ENCODE assay signal across 15 cellular contexts in genomic region chr3:47419083-47420043, GRCh38. TPM values are rescaled to one million over a fixed set of nuclear protein-coding genes. Genes with fewer than 3 reads are reported as not detected.
A peak's percentile ranks its signal among the peaks of the same experiment; 100 is the strongest.
DNase-seq lines count a peak whose midpoint lies in the region; ATAC-seq and TF ChIP-seq lines count a peak whose summit lies in the region.
"Had no signal": no experiment of that assay in that cellular context is flagged by ENCODE, and none has a peak within 500 bp of the region (broad histone marks: within the 10 kb centered on the region; RNA-seq: fewer than 3 reads in every experiment).

No MANE protein-coding gene starts in this region.

- WGBS in endodermal cell (ENCODE audit: insufficient coverage in 1 of 2, insufficient read length in 1 of 2), 2 experiments: 96 to 97% methylated on average over 6 to 17 of the region's 17 CpGs
- 90% methylated on average over 14 of the region's 17 CpGs; no CpG with 5 or more reads in 1 of the 2 donors for WGBS in transverse colon (ENCODE audit: low coverage in 1 of 2), 2 donors

- POLR2A ChIA-PET in activated CD8-positive, alpha-beta T cell treated with anti-CD3 and anti-CD28 coated beads, Interleukin-2, amount 10 ng/mL, durations not matched to agents 7 days and 5 days (lab: Charles Lee): no interaction called here
- POLR2A ChIA-PET in activated CD8-positive, alpha-beta T cell treated with anti-CD3 and anti-CD28 coated beads for 36 hours (lab: Charles Lee): interaction anchor here (0.9 to 1.4 kb wide), 2 partner anchors 20 to 56 kb away, joined by 3 to 4 read pairs; partner anchors contain the start of gene SCAP

- TF ChIP-seq CTCF in activated CD8-positive, alpha-beta T cell treated with anti-CD3 and anti-CD28 coated beads for 36 hours (IDR thresholded peaks at IDR 0.05): no peak
- no peak for TF ChIP-seq CTCF in endodermal cell (conservative IDR thresholded peaks at IDR 0.05)
- no peak for TF ChIP-seq CTCF in progenitor cell of endocrine pancreas (IDR thresholded peaks at IDR 0.05; ENCODE audit: unreplicated experiment)
- no peak for TF ChIP-seq CTCF in transverse colon (IDR thresholded peaks at IDR 0.05)
- TF ChIP-seq CTCF in colonic mucosa (IDR thresholded peaks at IDR 0.05): no peak

- no peaks in the 10 kb centered on the region for H3K9me3 ChIP-seq in endodermal cell (ENCODE audit: control insufficient read depth, low read length)
- no peaks in the 10 kb centered on the region for H3K9me3 ChIP-seq in transverse colon
- H3K9me3 ChIP-seq in colonic mucosa: no peaks in the 10 kb centered on the region
- H3K9me3 ChIP-seq: thyroid gland had no signal

- H3K27ac Mint-ChIP-seq in activated CD8-positive, alpha-beta T cell treated with anti-CD3 and anti-CD28 coated beads, Interleukin-2, amount 10 ng/mL, durations not matched to agents 7 days and 5 days: peak overlapping the region; percentile 59
- no peak overlapping the region for H3K27ac Mint-ChIP-seq in activated CD8-positive, alpha-beta T cell treated with anti-CD3 and anti-CD28 coated beads for 36 hours
- H3K27ac Mint-ChIP-seq in endodermal cell (peak overlapping the region; percentile 62), progenitor cell of endocrine pancreas (peak overlapping the region; percentile 89)
- H3K27ac Mint-ChIP-seq: activated B cell treated with CpG ODN at 0.5 μM for 24 hours; natural killer cell treated with Interleukin-12 subunit alpha and Interleukin-12 subunit beta and Interleukin-15 and Interleukin-18, amount 100 ng/mL, for 72 hours had no signal

- H3K9me3 Mint-ChIP-seq in activated CD8-positive, alpha-beta T cell treated with anti-CD3 and anti-CD28 coated beads, Interleukin-2, amount 10 ng/mL, durations not matched to agents 7 days and 5 days (ENCODE audit: insufficient read depth): no peaks in the 10 kb centered on the region
- no peaks in the 10 kb centered on the region for H3K9me3 Mint-ChIP-seq in activated CD8-positive, alpha-beta T cell treated with anti-CD3 and anti-CD28 coated beads for 36 hours
- H3K9me3 Mint-ChIP-seq in endodermal cell (peaks cover 5% of the 10 kb centered on the region), progenitor cell of endocrine pancreas (ENCODE audit: low read depth) (no peaks in the 10 kb centered on the region)
- H3K9me3 Mint-ChIP-seq: activated B cell treated with CpG ODN at 0.5 μM for 24 hours; natural killer cell treated with Interleukin-12 subunit alpha and Interleukin-12 subunit beta and Interleukin-15 and Interleukin-18, amount 100 ng/mL, for 72 hours had no signal

- H3K27ac ChIP-seq in endodermal cell (ENCODE audit: low read depth, low read length) (no peak overlapping the region), transverse colon (no peak overlapping the region), colonic mucosa (no peak overlapping the region)
- H3K27ac ChIP-seq: thyroid gland had no signal

- H3K4me3 ChIP-seq in H7 (ENCODE audit: insufficient read depth, low read depth, low read length) (no peak overlapping the region), endodermal cell (ENCODE audit: low read length) (no peak overlapping the region), transverse colon (no peak overlapping the region), colonic mucosa (no peak overlapping the region)
- H3K4me3 ChIP-seq: thyroid gland had no signal

- no peak overlapping the region for H3K4me3 Mint-ChIP-seq in activated CD8-positive, alpha-beta T cell treated with anti-CD3 and anti-CD28 coated beads, Interleukin-2, amount 10 ng/mL, durations not matched to agents 7 days and 5 days
- no peak overlapping the region for H3K4me3 Mint-ChIP-seq in activated CD8-positive, alpha-beta T cell treated with anti-CD3 and anti-CD28 coated beads for 36 hours
- no peak overlapping the region for H3K4me3 Mint-ChIP-seq in endodermal cell
- H3K4me3 Mint-ChIP-seq in progenitor cell of endocrine pancreas (ENCODE audit: low read depth): no peak overlapping the region
- H3K4me3 Mint-ChIP-seq: activated B cell treated with CpG ODN at 0.5 μM for 24 hours; natural killer cell treated with Interleukin-12 subunit alpha and Interleukin-12 subunit beta and Interleukin-15 and Interleukin-18, amount 100 ng/mL, for 72 hours had no signal

- peaks cover 23% of the 10 kb centered on the region for H3K4me1 Mint-ChIP-seq in activated CD8-positive, alpha-beta T cell treated with anti-CD3 and anti-CD28 coated beads, Interleukin-2, amount 10 ng/mL, durations not matched to agents 7 days and 5 days (ENCODE audit: low read depth)
- H3K4me1 Mint-ChIP-seq in activated CD8-positive, alpha-beta T cell treated with anti-CD3 and anti-CD28 coated beads for 36 hours (ENCODE audit: low read depth): peaks cover 19% of the 10 kb centered on the region
- H3K4me1 Mint-ChIP-seq in endodermal cell (peaks cover 4% of the 10 kb centered on the region), progenitor cell of endocrine pancreas (ENCODE audit: low read depth) (peaks cover 2% of the 10 kb centered on the region)

- H3K4me1 ChIP-seq in endodermal cell (ENCODE audit: control insufficient read depth, insufficient read depth, low read length): no peaks in the 10 kb centered on the region
- peaks cover 15 to 19% (median 17%) of the 10 kb centered on the region in 4 donors for H3K4me1 ChIP-seq in transverse colon
- H3K4me1 ChIP-seq in colonic mucosa: peaks cover 13% of the 10 kb centered on the region

- no peak for TF ChIP-seq EP300 in transverse colon (IDR thresholded peaks at IDR 0.05; ENCODE audit: low read depth)

- no peaks in the 10 kb centered on the region for H3K27me3 Mint-ChIP-seq in activated CD8-positive, alpha-beta T cell treated with anti-CD3 and anti-CD28 coated beads, Interleukin-2, amount 10 ng/mL, durations not matched to agents 7 days and 5 days (ENCODE audit: low read depth)
- no peaks in the 10 kb centered on the region for H3K27me3 Mint-ChIP-seq in activated CD8-positive, alpha-beta T cell treated with anti-CD3 and anti-CD28 coated beads for 36 hours
- H3K27me3 Mint-ChIP-seq in endodermal cell (ENCODE audit: insufficient read depth) (no peaks in the 10 kb centered on the region), progenitor cell of endocrine pancreas (no peaks in the 10 kb centered on the region)
- H3K27me3 Mint-ChIP-seq: activated B cell treated with CpG ODN at 0.5 μM for 24 hours; natural killer cell treated with Interleukin-12 subunit alpha and Interleukin-12 subunit beta and Interleukin-15 and Interleukin-18, amount 100 ng/mL, for 72 hours had no signal

- H3K9ac ChIP-seq in endodermal cell (ENCODE audit: extremely low read depth, low read length, poor library complexity, severe bottlenecking) (no peak overlapping the region), colonic mucosa (ENCODE audit: low read depth in 2 of 2, low read length in 2 of 2) (no peak overlapping the region)

- no peak for TF ChIP-seq POLR2A in transverse colon (IDR thresholded peaks at IDR 0.05)

- in situ Hi-C loops in transverse colon (cut with MboI; ENCODE audit: low pct_ligation_motif_present in 1 of 4, low pct_unique_long_range_greater_than_20kb in 1 of 4, low sequenced_read_pairs in 3 of 4): loop anchor here in 2 of 4 donors (5.0 to 25.0 kb wide), 3 partner anchors 53 to 368 kb away; partner anchors contain the start of genes SCAP (in 1 of the 2) and SMARCC1 (in 1 of the 2)

- H3K36me3 ChIP-seq in H7 (replicated peaks; ENCODE audit: control insufficient read depth, insufficient read depth, low read length): peaks cover 17% of the 10 kb centered on the region
- H3K36me3 ChIP-seq in endodermal cell (ENCODE audit: control insufficient read depth, insufficient read depth, low read length): peaks cover 39% of the 10 kb centered on the region
- peaks cover 0 to 16% (median 0%) of the 10 kb centered on the region in 4 donors for H3K36me3 ChIP-seq in transverse colon
- peaks cover 11% of the 10 kb centered on the region for H3K36me3 ChIP-seq in colonic mucosa

- peaks cover 25% of the 10 kb centered on the region for H3K36me3 Mint-ChIP-seq in activated CD8-positive, alpha-beta T cell treated with anti-CD3 and anti-CD28 coated beads, Interleukin-2, amount 10 ng/mL, durations not matched to agents 7 days and 5 days (ENCODE audit: low read depth)
- H3K36me3 Mint-ChIP-seq in activated CD8-positive, alpha-beta T cell treated with anti-CD3 and anti-CD28 coated beads for 36 hours (ENCODE audit: low read depth): peaks cover 26% of the 10 kb centered on the region
- H3K36me3 Mint-ChIP-seq in endodermal cell (ENCODE audit: low read depth) (peaks cover 48% of the 10 kb centered on the region), progenitor cell of endocrine pancreas (ENCODE audit: insufficient read depth) (peaks cover 19% of the 10 kb centered on the region)
- H3K36me3 Mint-ChIP-seq: natural killer cell treated with Interleukin-12 subunit alpha and Interleukin-12 subunit beta and Interleukin-15 and Interleukin-18, amount 100 ng/mL, for 72 hours had no signal

- no peak for ATAC-seq in activated CD8-positive, alpha-beta T cell treated with anti-CD3 and anti-CD28 coated beads, Interleukin-2, amount 10 ng/mL, durations not matched to agents 7 days and 5 days
- ATAC-seq in activated CD8-positive, alpha-beta T cell treated with anti-CD3 and anti-CD28 coated beads for 36 hours: no peak
- ATAC-seq: natural killer cell treated with Interleukin-12 subunit alpha and Interleukin-12 subunit beta and Interleukin-15 and Interleukin-18, amount 100 ng/mL, for 72 hours had no signal

- no peak for DNase-seq in activated CD8-positive, alpha-beta T cell treated with anti-CD3 and anti-CD28 coated beads, Interleukin-2, amount 10 ng/mL, durations not matched to agents 7 days and 5 days
- no peak for DNase-seq in activated CD8-positive, alpha-beta T cell treated with anti-CD3 and anti-CD28 coated beads for 36 hours
- peak; percentile 39 for DNase-seq in H7
- DNase-seq in endodermal cell: no peak
- no peak for DNase-seq in progenitor cell of endocrine pancreas (ENCODE audit: low spot score, unreplicated experiment)
- no peak for DNase-seq in transverse colon
- DNase-seq in colonic mucosa: no peak
- no peak for DNase-seq in SIG-M5 (lab: John Stamatoyannopoulos, UW)
- DNase-seq: activated B cell treated with CpG ODN at 0.5 μM for 24 hours, hippocampal formation, kidney, NCI-H187 treated with DMSO at 0.1 percent for 48 hours, NCI-H446, thyroid gland had no signal

- no peaks in the 10 kb centered on the region for H3K27me3 ChIP-seq in H7 (ENCODE audit: control insufficient read depth, insufficient read depth, low read length)
- H3K27me3 ChIP-seq in endodermal cell (ENCODE audit: control insufficient read depth, insufficient read depth, low read length, poor library complexity, severe bottlenecking): no peaks in the 10 kb centered on the region
- no peaks in the 10 kb centered on the region for H3K27me3 ChIP-seq in transverse colon
- H3K27me3 ChIP-seq in colonic mucosa: no peaks in the 10 kb centered on the region
- H3K27me3 ChIP-seq: thyroid gland had no signal

- CTCF ChIA-PET in activated CD8-positive, alpha-beta T cell treated with anti-CD3 and anti-CD28 coated beads, Interleukin-2, amount 10 ng/mL, durations not matched to agents 7 days and 5 days (lab: Charles Lee): interaction anchor here (1.0 to 2.3 kb wide), 3 partner anchors 17 to 73 kb away, joined by 3 to 14 read pairs (median 9); partner anchors contain the start of gene SCAP
- CTCF ChIA-PET in activated CD8-positive, alpha-beta T cell treated with anti-CD3 and anti-CD28 coated beads for 36 hours (lab: Charles Lee): interaction anchor here (1.0 to 2.9 kb wide), 7 partner anchors 8 to 57 kb away, joined by 4 to 24 read pairs (median 4); no protein-coding TSS in a partner anchor

- intact Hi-C loops in activated CD8-positive, alpha-beta T cell treated with anti-CD3 and anti-CD28 coated beads for 36 hours (cut with micrococcal nuclease): loop anchor here (2.0 to 5.0 kb wide), 2 partner anchors 57 to 93 kb away; partner anchors contain the start of gene ELP6
- intact Hi-C loops in transverse colon (cut with DNase I; ENCODE audit: low total_unique reads) (no loop called here), colonic mucosa (cut with DNase I) (loop anchor here (2.0 kb wide), 1 partner anchor 57 kb away; no protein-coding TSS in a partner anchor)

RNA-seq across cellular contexts. Expression of gene PTPN23, which starts 38.5 kb away (rescaled TPM):
- total RNA-seq in activated CD8-positive, alpha-beta T cell treated with anti-CD3 and anti-CD28 coated beads, Interleukin-2, amount 10 ng/mL, durations not matched to agents 7 days and 5 days: 10 to 100 TPM; 31.0 to 33.2 TPM
- total RNA-seq in activated CD8-positive, alpha-beta T cell treated with anti-CD3 and anti-CD28 coated beads for 36 hours: 10 to 100 TPM; 20.7 to 22.6 TPM
- 18.7 and 21.7 TPM in 2 replicates for total RNA-seq in H7 (2014; rRNA removed; shearing (Covaris generic))
- total RNA-seq in endodermal cell: 10 to 100 TPM; 44.2 to 54.1 TPM
- 40.5 TPM for polyA plus RNA-seq in endodermal cell (2013, experiment 1 of 2)
- 32.4 TPM for polyA plus RNA-seq in endodermal cell (2013, experiment 2 of 2)
- total RNA-seq in progenitor cell of endocrine pancreas: 68.7 and 71.4 TPM in 2 replicates
- total RNA-seq in transverse colon: 100 to 1,000 TPM in 1 of 4 donors, 10 to 100 TPM in 3; 26.9 to 199 (median 55.1) TPM
- total RNA-seq in colonic mucosa: 10 to 100 TPM; 30.5 to 44.0 TPM

RNA-seq across cellular contexts. Expression of gene SCAP, which starts 56.4 kb away (rescaled TPM):
- 10 to 100 TPM; 57.5 to 60.7 TPM for total RNA-seq in activated CD8-positive, alpha-beta T cell treated with anti-CD3 and anti-CD28 coated beads, Interleukin-2, amount 10 ng/mL, durations not matched to agents 7 days and 5 days
- 10 to 100 TPM; 45.1 to 52.2 TPM for total RNA-seq in activated CD8-positive, alpha-beta T cell treated with anti-CD3 and anti-CD28 coated beads for 36 hours
- 104 and 112 TPM in 2 replicates for total RNA-seq in H7 (2014; rRNA removed; shearing (Covaris generic))
- 100 to 1,000 TPM; 103 to 105 TPM for total RNA-seq in endodermal cell
- polyA plus RNA-seq in endodermal cell (2013, experiment 1 of 2): 75.2 TPM
- polyA plus RNA-seq in endodermal cell (2013, experiment 2 of 2): 61.0 TPM
- total RNA-seq in progenitor cell of endocrine pancreas: 140 TPM in 2 replicates
- total RNA-seq in transverse colon: 100 to 1,000 TPM; 160 to 288 (median 198) TPM
- 100 to 1,000 TPM in 1 of 2 donors, 10 to 100 TPM in 1; 86.5 to 137 TPM for total RNA-seq in colonic mucosa
